ENCODE assay signal across 22 cellular contexts in the genomic region with DNA sequence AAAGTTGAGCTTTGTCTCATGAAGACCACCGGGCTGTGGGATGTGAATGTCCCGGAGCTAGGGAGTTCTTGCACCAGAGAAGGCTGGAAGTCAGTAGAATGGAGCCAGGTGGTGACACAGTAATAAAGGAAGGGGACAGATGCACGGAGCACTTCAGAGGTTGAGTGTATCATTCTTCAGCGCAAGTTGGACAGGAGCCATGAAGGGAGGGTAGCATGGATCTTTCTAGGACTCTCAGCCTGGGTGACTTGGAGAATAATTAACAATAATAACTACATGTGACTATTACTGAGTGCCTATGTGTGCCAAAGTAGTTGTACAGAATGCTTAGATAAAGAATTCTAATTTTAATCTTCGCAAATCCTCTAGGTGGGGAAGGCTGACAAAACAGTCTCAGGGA.
DNase-seq lines count a peak whose midpoint lies in the region; ATAC-seq and TF ChIP-seq lines count a peak whose summit lies in the region.
"Had no signal": no experiment of that assay in that cellular context is flagged by ENCODE, and none has a peak within 500 bp of the region (broad histone marks: within the 10 kb centered on the region; RNA-seq: fewer than 3 reads in every experiment).

No MANE protein-coding gene starts in this region.

- no peak for ATAC-seq in GM19467 (IDR thresholded peaks at IDR 0.05; ENCODE audit: unreplicated experiment)
- ATAC-seq: HCT116, K562, left lobe of liver had no signal

- DNase-seq in NCI-H524 (lab: John Stamatoyannopoulos, UW) (peak; percentile 47 to 71), NCI-H524 treated with DMSO at 0.1 percent for 48 hours (lab: John Stamatoyannopoulos, UW) (no peak), NCI-H2029 treated with DMSO at 0.1 percent for 48 hours (lab: John Stamatoyannopoulos, UW) (peak; percentile 85), SHP77 treated with DMSO at 0.1 percent for 48 hours (lab: John Stamatoyannopoulos, UW) (peak; percentile 14), posterior cingulate gyrus (no peak), BE2C (no peak), H7 (no peak)
- DNase-seq: activated CD4-positive, alpha-beta T cell treated with anti-CD3 and anti-CD28 coated beads, Interleukin-2, amount 10 ng/mL, durations not matched to agents 7 days and 5 days; activated T-cell treated with anti-CD3 and anti-CD28 coated beads, Interleukin-2, amount 50 U/mL, for 48 hours; CD8-positive, alpha-beta memory T cell; cerebellar nuclear complex; DND-41; mesendoderm; NCI-H1092 treated with DMSO at 0.1 percent for 48 hours; Peyer's patch; stimulated activated naive CD8-positive, alpha-beta T cell treated with anti-CD3 and anti-CD28 coated beads, Interleukin-15, amount 100 ng/mL, for 72 hours had no signal

- H3K4me3 ChIP-seq in BE2C (ENCODE audit: low read depth, low read length) (no peak overlapping the region), H7 (ENCODE audit: insufficient read depth, low read depth, low read length) (no peak overlapping the region)
- H3K4me3 ChIP-seq: K562, Peyer's patch, SJSA1, vagina had no signal

- no peaks in the 10 kb centered on the region for H3K4me1 ChIP-seq in BE2C
- H3K4me1 ChIP-seq: Peyer's patch, SJSA1, vagina had no signal

- no peak for TF ChIP-seq CTCF in BE2C (IDR thresholded peaks at IDR 0.05; ENCODE audit: low read depth, low read length)

- H3K36me3 ChIP-seq in BE2C (no peaks in the 10 kb centered on the region), H7 (replicated peaks; ENCODE audit: control insufficient read depth, insufficient read depth, low read length) (no peaks in the 10 kb centered on the region)
- H3K36me3 ChIP-seq: Peyer's patch, SJSA1, vagina had no signal

- intact Hi-C loops in posterior cingulate gyrus (cut with DNase I): no loop called here

- no peaks in the 10 kb centered on the region for H3K27me3 ChIP-seq in BE2C
- no peaks in the 10 kb centered on the region; the same call in 1 of the 2 replicates for H3K27me3 ChIP-seq in H7 (ENCODE audit: control insufficient read depth, insufficient read depth, low read length)
- H3K27me3 ChIP-seq: Peyer's patch, SJSA1, vagina had no signal

- H3K9me3 ChIP-seq in BE2C: no peaks in the 10 kb centered on the region
- H3K9me3 ChIP-seq: Peyer's patch, vagina had no signal

Comparison
In these comparisons a context has a peak if more than half of its experiments do, and no peak if none do; other contexts are left out.
1. DNase-seq: peak in NCI-H524 (2 of 2), NCI-H2029 treated with DMSO at 0.1 percent for 48 hours (single experiment) and SHP77 treated with DMSO at 0.1 percent for 48 hours (single experiment); none in NCI-H524 treated with DMSO at 0.1 percent for 48 hours (single experiment), posterior cingulate gyrus (0 of 10), BE2C (single experiment) and H7 (single experiment).